In genomic region chr1:66933887-66934700, GRCh38 we compare ENCODE assay signal across 8 cellular contexts. TPM values are rescaled to one million over a fixed set of nuclear protein-coding genes. Genes with fewer than 3 reads are reported as not detected.
DNase-seq lines count a peak whose midpoint lies in the region; ATAC-seq lines count a peak whose summit lies in the region.

No MANE protein-coding gene starts in this region.

- no peaks in the 10 kb centered on the region for H3K9me3 Mint-ChIP-seq in CD4-positive, alpha-beta memory T cell
- no peaks in the 10 kb centered on the region for H3K9me3 Mint-ChIP-seq in naive B cell

- POLR2A ChIA-PET in CD4-positive, alpha-beta memory T cell (lab: Charles Lee; ENCODE audit: partially characterized antibody), result interaction anchor here (0.6 to 3.2 kb wide), 2 partner anchors 9 to 558 kb away, joined by 3 to 24 read pairs; partner anchors contain the start of genes DNAI4 and MIER1

- in situ Hi-C loops in G401 (cut with HindIII; ENCODE audit: low sequenced_read_pairs), result no loop called here

- no peaks in the 10 kb centered on the region for H3K27me3 ChIP-seq in CD4-positive, alpha-beta memory T cell (ENCODE audit: insufficient read depth, low read length)
- H3K27me3 ChIP-seq in Karpas-422 (ENCODE audit: low read length), result no peaks in the 10 kb centered on the region

- peak overlapping the region; percentile 12 to 40 for H3K4me3 ChIP-seq in CD4-positive, alpha-beta memory T cell (ENCODE audit: low read length in 2 of 2)
- 0 out of 2 replicates have a peak overlapping the region, but pooled peaks have one; percentile 88 for H3K4me3 ChIP-seq in Karpas-422 (ENCODE audit: low read length)

- H3K4me3 Mint-ChIP-seq in CD4-positive, alpha-beta memory T cell, result peak overlapping the region; percentile 76 to 95 (median 84)
- H3K4me3 Mint-ChIP-seq in naive B cell, result peak overlapping the region in 7 of 8 donors; percentile 15 to 64 (median 39)

- H3K9me3 ChIP-seq in CD4-positive, alpha-beta memory T cell (ENCODE audit: control insufficient read depth in 1 of 2, low read length in 2 of 2), result no peaks in the 10 kb centered on the region
- H3K9me3 ChIP-seq in Karpas-422 (ENCODE audit: low read length), result no peaks in the 10 kb centered on the region

- peaks cover 73% of the 10 kb centered on the region for H3K4me1 ChIP-seq in CD4-positive, alpha-beta memory T cell (ENCODE audit: insufficient read depth, low read length)
- H3K4me1 ChIP-seq in Karpas-422 (ENCODE audit: low read length), result peaks cover 49% of the 10 kb centered on the region

- H2AFZ ChIP-seq in Karpas-422 (ENCODE audit: low read length), result no peak overlapping the region

- no peaks in the 10 kb centered on the region for H3K27me3 Mint-ChIP-seq in CD4-positive, alpha-beta memory T cell
- H3K27me3 Mint-ChIP-seq in naive B cell, result no peaks in the 10 kb centered on the region

- H3K4me2 ChIP-seq in Karpas-422 (ENCODE audit: low read depth, low read length, poor library complexity, severe bottlenecking), result peak overlapping the region; percentile 98

- H3K9ac ChIP-seq in Karpas-422 (ENCODE audit: low read length), result peak overlapping the region; percentile 92; the same call in 1 of the 2 replicates

- intact Hi-C loops in CD4-positive, alpha-beta memory T cell (cut with micrococcal nuclease), result loop anchor here (1.0 to 10.0 kb wide), 3 partner anchors 9 to 211 kb away; no protein-coding TSS in a partner anchor

- no peaks in the 10 kb centered on the region for H3K36me3 ChIP-seq in CD4-positive, alpha-beta memory T cell (ENCODE audit: insufficient read depth, low read length)
- H3K36me3 ChIP-seq in Karpas-422 (ENCODE audit: insufficient read depth, low read length), result peaks cover 6% of the 10 kb centered on the region; the same call in 1 of the 2 replicates

- DNase-seq in CD4-positive, alpha-beta memory T cell, result peak in 4 of 5 donors; percentile 10 to 23 (median 17)
- DNase-seq in Karpas-422, result no peak
- peak; percentile 25 for DNase-seq in amniotic epithelial cell (ENCODE audit: low read depth)
- DNase-seq in naive B cell, result no peak
- no peak for DNase-seq in G401 (ENCODE audit: low spot score)

- H3K79me2 ChIP-seq in Karpas-422 (ENCODE audit: low read length), result peaks cover 95% of the 10 kb centered on the region

- peaks cover 49 to 87% (median 68%) of the 10 kb centered on the region in 4 donors for H3K4me1 Mint-ChIP-seq in CD4-positive, alpha-beta memory T cell
- H3K4me1 Mint-ChIP-seq in naive B cell, result peaks cover 41 to 74% (median 59%) of the 10 kb centered on the region in 3 donors

- CTCF ChIA-PET in CD4-positive, alpha-beta memory T cell (lab: Charles Lee; ENCODE audit: partially characterized antibody), result interaction anchor here (0.7 to 1.6 kb wide), 4 partner anchors 10 to 740 kb away, joined by 3 read pairs; partner anchors contain the start of gene DNAI4

- H3K36me3 Mint-ChIP-seq in CD4-positive, alpha-beta memory T cell, result peaks cover 3 to 20% of the 10 kb centered on the region in 2 donors
- H3K36me3 Mint-ChIP-seq in naive B cell, result no peaks in the 10 kb centered on the region

- ATAC-seq in naive B cell (ENCODE audit: low read depth in 2 of 2) (no peak), GM19395 (IDR thresholded peaks at IDR 0.05; ENCODE audit: unreplicated experiment) (no peak), GM18873 (IDR thresholded peaks at IDR 0.05; ENCODE audit: low FRiP score, unreplicated experiment) (no peak), HG02885 (IDR thresholded peaks at IDR 0.05; ENCODE audit: poor library complexity, unreplicated experiment) (no peak)

- peak overlapping the region; percentile 52 for H3K27ac ChIP-seq in CD4-positive, alpha-beta memory T cell (ENCODE audit: low read depth, low read length)
- no peak overlapping the region for H3K27ac ChIP-seq in Karpas-422 (ENCODE audit: low read length)

- H3K9me2 ChIP-seq in Karpas-422 (replicated peaks; ENCODE audit: insufficient read depth, low read length), result no peaks in the 10 kb centered on the region

- no peaks in the 10 kb centered on the region for H4K20me1 ChIP-seq in Karpas-422 (ENCODE audit: insufficient read depth, low read depth, low read length)

- peak overlapping the region; percentile 76 to 94 (median 83) for H3K27ac Mint-ChIP-seq in CD4-positive, alpha-beta memory T cell
- H3K27ac Mint-ChIP-seq in naive B cell, result peak overlapping the region in 2 of 6 donors; percentile 57 to 66

RNA-seq across cellular contexts. Expression of gene MIER1, which starts 9.3 kb away (rescaled TPM):
- total RNA-seq in CD4-positive, alpha-beta memory T cell, result 10 to 100 TPM; 77.0 to 81.3 TPM
- 10 to 100 TPM; 25.5 to 41.3 TPM for polyA plus RNA-seq in CD4-positive, alpha-beta memory T cell
- total RNA-seq in Karpas-422 (2014; rRNA removed; shearing (Covaris generic); ENCODE audit: low replicate concordance), result 19.3 and 29.2 TPM in 2 replicates
- 10 to 100 TPM; 21.1 to 40.5 (median 35.9) TPM for polyA plus RNA-seq in naive B cell (ENCODE audit: low read depth in 6 of 6)
- 13.5 and 20.5 TPM in 2 replicates for total RNA-seq in G401 (2014; rRNA removed; shearing (Covaris generic))

RNA-seq across cellular contexts. Expression of gene DNAI4, which starts 9.4 kb away (rescaled TPM):
- total RNA-seq in CD4-positive, alpha-beta memory T cell, result 10 to 100 TPM in 1 of 2 experiments, 1 to 10 TPM in 1; 7.9 to 11.4 TPM
- 1 to 10 TPM; 1.3 to 2.1 TPM for polyA plus RNA-seq in CD4-positive, alpha-beta memory T cell
- 0.48 and 0.97 TPM in 2 replicates for total RNA-seq in Karpas-422 (2014; rRNA removed; shearing (Covaris generic); ENCODE audit: low replicate concordance)
- 1 to 10 TPM in 3 of 6 donors, under 1 TPM in 2, not detected in 1; 0.40 to 4.1 (median 1.3) TPM for polyA plus RNA-seq in naive B cell (ENCODE audit: low read depth in 6 of 6)
- 3.7 and 7.3 TPM in 2 replicates for total RNA-seq in G401 (2014; rRNA removed; shearing (Covaris generic))

Comparison
In these comparisons a context has a peak if more than half of its experiments do, and no peak if none do; other contexts are left out.
1. DNase-seq: peak in CD4-positive, alpha-beta memory T cell (4 of 5) and amniotic epithelial cell (single experiment); none in Karpas-422 (single experiment), naive B cell (single experiment) and G401 (single experiment).